ENCODE assay signal across 23 cellular contexts in the genomic region with DNA sequence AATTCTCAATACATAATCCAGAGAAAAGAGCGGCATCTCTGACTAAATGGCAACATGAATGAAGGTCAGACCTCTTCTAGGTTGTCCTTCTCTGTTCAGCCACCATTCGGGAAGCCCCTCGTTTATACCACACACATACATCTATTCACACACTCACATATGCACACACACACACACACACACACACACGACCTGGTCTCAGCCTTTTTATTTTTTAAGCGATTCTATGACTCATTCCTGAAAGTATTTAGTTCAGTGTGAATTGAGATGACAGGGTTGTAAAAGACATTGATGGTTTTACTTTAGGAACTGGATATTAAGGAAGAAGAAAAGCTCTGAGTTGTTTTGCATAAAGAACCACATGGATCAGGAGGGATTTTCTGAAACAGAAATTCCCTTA.
DNase-seq lines count a peak whose midpoint lies in the region; ATAC-seq and TF ChIP-seq lines count a peak whose summit lies in the region.
"Had no signal": no experiment of that assay in that cellular context is flagged by ENCODE, and none has a peak within 500 bp of the region (broad histone marks: within the 10 kb centered on the region; RNA-seq: fewer than 3 reads in every experiment).

No MANE protein-coding gene starts in this region.

- H3K4me1 ChIP-seq in foreskin keratinocyte (peaks cover 9% of the 10 kb centered on the region), upper lobe of right lung (no peaks in the 10 kb centered on the region)
- H3K4me1 ChIP-seq: heart left ventricle, spleen, testis, vagina had no signal

- intact Hi-C loops in upper lobe of right lung (cut with DNase I) = no loop called here

- no peaks in the 10 kb centered on the region for H3K9me3 ChIP-seq in upper lobe of right lung
- H3K9me3 ChIP-seq: heart left ventricle, spleen, testis, vagina had no signal

- H3K27me3 ChIP-seq in foreskin keratinocyte = no peaks in the 10 kb centered on the region
- no peaks in the 10 kb centered on the region for H3K27me3 ChIP-seq in upper lobe of right lung
- H3K27me3 ChIP-seq: heart left ventricle, spleen, testis, vagina had no signal

- no peaks in the 10 kb centered on the region for H3K36me3 ChIP-seq in upper lobe of right lung
- H3K36me3 ChIP-seq: heart left ventricle, spleen, vagina had no signal

- TF ChIP-seq CTCF in RWPE1 (conservative IDR thresholded peaks at IDR 0.05; ENCODE audit: low read depth) (no peak), foreskin keratinocyte (conservative IDR thresholded peaks at IDR 0.05) (no peak), upper lobe of right lung (IDR thresholded peaks at IDR 0.05) (no peak)

- no peak overlapping the region for H3K27ac ChIP-seq in RWPE1
- no peak overlapping the region for H3K27ac ChIP-seq in foreskin keratinocyte
- no peak overlapping the region for H3K27ac ChIP-seq in upper lobe of right lung
- H3K27ac ChIP-seq: heart left ventricle, spleen, testis, vagina had no signal

- DNase-seq in ELR (ENCODE audit: low read depth) (peak; percentile 10), RWPE1 (ENCODE audit: low spot score) (peak; percentile 14), foreskin keratinocyte (peak in 1 of 2 donors; percentile 70), skeletal muscle cell (ENCODE audit: low read depth) (peak; percentile 23), upper lobe of right lung (no peak), NOMO-1 treated with DMSO at 0.1 percent for 48 hours (lab: John Stamatoyannopoulos, UW; ENCODE audit: unreplicated experiment) (no peak)
- no peak for DNase-seq in stimulated activated CD4-positive, alpha-beta T cell treated with anti-CD3 and anti-CD28 coated beads, Interleukin-2, amount 100 ng/mL, for 24 hours
- DNase-seq: activated B cell treated with CpG ODN at 0.5 μM for 24 hours; activated CD8-positive, alpha-beta memory T cell treated with anti-CD3 and anti-CD28 coated beads, Interleukin-2, amount 50 U/mL, for 4 hours; activated naive CD4-positive, alpha-beta T cell treated with anti-CD3 and anti-CD28 coated beads, Interleukin-2, amount 50 U/mL, for 16 hours; CD4-positive, CD25-positive, alpha-beta regulatory T cell; heart left ventricle; mesendoderm; NCI-H1092 treated with DMSO at 0.1 percent for 48 hours; NCI-H1930; NCI-H2227 treated with DMSO at 0.1 percent for 48 hours; NCI-H774; spleen; stimulated activated CD4-positive, alpha-beta T cell treated with anti-CD3 and anti-CD28 coated beads, Interleukin-4, amount 100 ng/mL, for 1 hour; T1000; testis had no signal

- H3K4me3 ChIP-seq in skeletal muscle cell (ENCODE audit: low read depth, low read length) = no peak overlapping the region
- no peak overlapping the region for H3K4me3 ChIP-seq in upper lobe of right lung
- H3K4me3 ChIP-seq: heart left ventricle, spleen, testis, vagina had no signal

- POLR2A ChIA-PET in RWPE1 (lab: Yijun Ruan, JAX; ENCODE audit: low non-redundant PET) = no interaction called here

- ATAC-seq in foreskin keratinocyte (peak; percentile 70), upper lobe of right lung (no peak)
- ATAC-seq: heart left ventricle; stimulated activated memory B cell treated with anti-CD40 and anti-IgM and Interleukin-4, amounts not matched to agents 10 μg/mL and 1 μg/mL and 100 μg/mL, for 72 hours had no signal

- CTCF ChIA-PET in RWPE1 (lab: Yijun Ruan, JAX) = no interaction called here

Comparison
In these comparisons a context has a peak if more than half of its experiments do, and no peak if none do; other contexts are left out.
1. DNase-seq: peak in ELR (single experiment), RWPE1 (single experiment) and skeletal muscle cell (single experiment); none in stimulated activated CD4-positive, alpha-beta T cell treated with anti-CD3 and anti-CD28 coated beads, Interleukin-2, amount 100 ng/mL, for 24 hours (0 of 2), upper lobe of right lung (single experiment) and NOMO-1 treated with DMSO at 0.1 percent for 48 hours (single experiment).